In genomic region chr3:140756240-140757016, GRCh38 we compare ENCODE assay signal across 13 cellular contexts.
DNase-seq lines count a peak whose midpoint lies in the region; ATAC-seq, FAIRE-seq and TF ChIP-seq lines count a peak whose summit lies in the region.
"Had no signal": no experiment of that assay in that cellular context is flagged by ENCODE, and none has a peak within 500 bp of the region (broad histone marks: within the 10 kb centered on the region; RNA-seq: fewer than 3 reads in every experiment).

No MANE protein-coding gene starts in this region.

- TF ChIP-seq POLR2A in GM12878 (IDR thresholded peaks at IDR 0.05; ENCODE audit: low read depth, low read length): no peak
- TF ChIP-seq POLR2A in esophagus squamous epithelium (IDR thresholded peaks at IDR 0.05): no peak
- TF ChIP-seq POLR2A in transverse colon (IDR thresholded peaks at IDR 0.05): no peak

- TF ChIP-seq EP300 in GM12878 (IDR thresholded peaks at IDR 0.05; ENCODE audit: borderline replicate concordance in 1 of 2, control insufficient read depth in 1 of 2, low read depth in 2 of 2, low read length in 2 of 2): no peak
- no peak for TF ChIP-seq EP300 in transverse colon (IDR thresholded peaks at IDR 0.05; ENCODE audit: low read depth)

- TF ChIP-seq RAD21 in GM12878 (IDR thresholded peaks at IDR 0.05; ENCODE audit: insufficient read depth, low read depth, low read length): no peak

- BruUV-seq in GM12878 (replicated peaks; lab: Mats Ljungman, UMichigan): no TSS peak

- no peaks in the 10 kb centered on the region for H3K79me2 ChIP-seq in GM12878 (ENCODE audit: control insufficient read depth, insufficient read depth, low read length)

- SMC1A ChIA-PET in GM12878 (lab: Charles Lee; ENCODE audit: uncharacterized antibody, unreplicated experiment): interaction anchor here (0.8 to 2.0 kb wide), 3 partner anchors 10 to 105 kb away, joined by 3 to 9 read pairs (median 3); no protein-coding TSS in a partner anchor

- no peaks in the 10 kb centered on the region for H4K20me1 ChIP-seq in GM12878 (ENCODE audit: control insufficient read depth, insufficient read depth)

- H3K27me3 ChIP-seq in GM12878 (replicated peaks in 1 of 2; ENCODE audit: control insufficient read depth in 2 of 2, insufficient read depth in 2 of 2, low read length in 1 of 2) (no peaks in the 10 kb centered on the region), esophagus squamous epithelium (peaks cover 0 to 3% (median 0%) of the 10 kb centered on the region in 4 donors), transverse colon (no peaks in the 10 kb centered on the region)
- H3K27me3 ChIP-seq: neutrophil, testis had no signal

- H3K9me3 ChIP-seq in GM12878 (replicated peaks; ENCODE audit: control insufficient read depth, insufficient read depth, low read length) (no peaks in the 10 kb centered on the region), esophagus squamous epithelium (no peaks in the 10 kb centered on the region), transverse colon (no peaks in the 10 kb centered on the region)
- H3K9me3 ChIP-seq: breast epithelium, neutrophil, testis had no signal

- peak; percentile 85 for FAIRE-seq in GM12878 (lab: Jason Lieb, UNC)

- H3K4me3 ChIP-seq in GM12878 (no peak overlapping the region), esophagus squamous epithelium (no peak overlapping the region), transverse colon (no peak overlapping the region)
- H3K4me3 ChIP-seq: breast epithelium, GM23248, testis had no signal

- H2AFZ ChIP-seq in GM12878 (ENCODE audit: control insufficient read depth, low read depth, low read length): no peak overlapping the region
- H2AFZ ChIP-seq: GM23248 had no signal

- ATAC-seq in GM18907 (IDR thresholded peaks at IDR 0.05; ENCODE audit: unreplicated experiment): peak; percentile 58
- peak; percentile 80 for ATAC-seq in GM21515 (IDR thresholded peaks at IDR 0.05; ENCODE audit: unreplicated experiment)
- ATAC-seq in HG03095 (IDR thresholded peaks at IDR 0.05; ENCODE audit: unreplicated experiment): peak; percentile 66
- peak; percentile 55 for ATAC-seq in GM12878

- H3K36me3 ChIP-seq in GM12878 (ENCODE audit: control insufficient read depth in 2 of 2, insufficient read depth in 2 of 2, low read length in 1 of 2): no peaks in the 10 kb centered on the region
- H3K36me3 ChIP-seq in esophagus squamous epithelium: no peaks in the 10 kb centered on the region
- no peaks in the 10 kb centered on the region for H3K36me3 ChIP-seq in transverse colon
- H3K36me3 ChIP-seq: breast epithelium, neutrophil had no signal

- CTCF ChIA-PET in GM12878 (lab: Yijun Ruan, JAX): no interaction called here

- intact Hi-C loops in GM12878 (cut with micrococcal nuclease; ENCODE audit: unreplicated experiment): no loop called here
- intact Hi-C loops in esophagus squamous epithelium (cut with DNase I): no loop called here
- intact Hi-C loops in transverse colon (cut with DNase I; ENCODE audit: low total_unique reads): no loop called here

- H3K4me1 ChIP-seq in GM12878 (ENCODE audit: control insufficient read depth, insufficient read depth, low read length) (peaks cover 23% of the 10 kb centered on the region), esophagus squamous epithelium (no peaks in the 10 kb centered on the region), transverse colon (no peaks in the 10 kb centered on the region)
- H3K4me1 ChIP-seq: breast epithelium, testis had no signal

- no peak for TF ChIP-seq CTCF in GM12878 (IDR thresholded peaks at IDR 0.05 in 2 of 3, conservative IDR thresholded peaks at IDR 0.05 in 1 of 3; ENCODE audit: control insufficient read depth in 2 of 3, extremely low read depth in 1 of 3, insufficient read depth in 1 of 3, low read depth in 3 of 3, low read length in 3 of 3)
- TF ChIP-seq CTCF in esophagus squamous epithelium (IDR thresholded peaks at IDR 0.05): no peak
- no peak for TF ChIP-seq CTCF in transverse colon (IDR thresholded peaks at IDR 0.05)

- no peak overlapping the region for H3K9ac ChIP-seq in GM12878 (ENCODE audit: control insufficient read depth, insufficient read depth, low read length)
- H3K9ac ChIP-seq: GM23248 had no signal

- POLR2A ChIA-PET in GM12878 (lab: Charles Lee): interaction anchor here (0.6 kb wide), 1 partner anchor 43 kb away, joined by 4 read pairs; no protein-coding TSS in a partner anchor

- no peak overlapping the region for H3K27ac ChIP-seq in GM12878 (ENCODE audit: control insufficient read depth, insufficient read depth)
- no peak overlapping the region for H3K27ac ChIP-seq in esophagus squamous epithelium
- no peak overlapping the region for H3K27ac ChIP-seq in transverse colon
- H3K27ac ChIP-seq: breast epithelium, GM23248, neutrophil, testis had no signal

- WGBS in GM12878 (ENCODE audit: insufficient coverage, insufficient replicate concordance, low lambda C conversion rate, missing lambda C conversion rate): 0% methylated on average over 1 of the region's 1 CpG
- 31 to 83% methylated on average over 1 of the region's 1 CpG for WGBS in esophagus squamous epithelium, 2 donors
- WGBS in transverse colon (ENCODE audit: low coverage in 1 of 2), 2 donors: 52% methylated on average over 1 of the region's 1 CpG; no CpG with 5 or more reads in 1 of the 2 donors

- RAD21 ChIA-PET in GM12878 (lab: Charles Lee; ENCODE audit: unreplicated experiment): interaction anchor here (1.3 kb wide), 1 partner anchor 60 kb away, joined by 3 read pairs; no protein-coding TSS in a partner anchor

- H3K4me2 ChIP-seq in GM12878 (ENCODE audit: control insufficient read depth, insufficient read depth): peak overlapping the region; percentile 65

- in situ Hi-C loops in GM12878 (cut with MboI): no loop called here
- in situ Hi-C loops in transverse colon (cut with MboI; ENCODE audit: low pct_ligation_motif_present in 1 of 4, low pct_unique_long_range_greater_than_20kb in 1 of 4, low sequenced_read_pairs in 3 of 4): no loop called here

- DNase-seq in GM12878 (ENCODE audit: low read depth, low spot score): peak; percentile 49
- no peak for DNase-seq in Ammon's horn (ENCODE audit: low spot score)
- DNase-seq in NK-92 treated with Interleukin-12 subunit alpha and Interleukin-12 subunit beta, amount 100 ng/mL, for 24 hours (lab: John Stamatoyannopoulos, UW): no peak
- no peak for DNase-seq in esophagus squamous epithelium (lab: John Stamatoyannopoulos, UW)
- no peak for DNase-seq in transverse colon
- DNase-seq: GM23248, islet precursor cell, testis had no signal

TF ChIP-seq in GM12878, 131 proteins besides CTCF, POLR2A, EP300 and RAD21:
- no peak for TF ChIP-seq PML (IDR thresholded peaks at IDR 0.05; ENCODE audit: low read length)
- peak; percentile 24; the same call in 1 of the 2 replicates for TF ChIP-seq IKZF1 (conservative IDR thresholded peaks at IDR 0.05)
- no peak for TF ChIP-seq CHD4 (IDR thresholded peaks at IDR 0.05)
- peak; percentile 42 for TF ChIP-seq SMAD1 (IDR thresholded peaks at IDR 0.05; ENCODE audit: low read depth, partially characterized antibody)
- TF ChIP-seq JUNB (IDR thresholded peaks at IDR 0.05): no peak
- TF ChIP-seq ETV6 (conservative IDR thresholded peaks at IDR 0.05 in 1 of 2, IDR thresholded peaks at IDR 0.05 in 1 of 2; ENCODE audit: borderline replicate concordance in 1 of 2, low read depth in 1 of 2): peak in 1 of 2 experiments; percentile 55; a peak in 1 of 4 replicates
- peak in 1 of 2 experiments; percentile 32; a peak in 2 of 4 replicates for TF ChIP-seq IKZF2 (IDR thresholded peaks at IDR 0.05)
- no peak for TF ChIP-seq SP1 (IDR thresholded peaks at IDR 0.05; ENCODE audit: low read depth, low read length)
- TF ChIP-seq CREM (IDR thresholded peaks at IDR 0.05; ENCODE audit: low read depth): no peak
TF ChIP-seq in GM12878: peak in this region for 4.
